ENCODE assay signal across 8 cellular contexts in the genomic region with DNA sequence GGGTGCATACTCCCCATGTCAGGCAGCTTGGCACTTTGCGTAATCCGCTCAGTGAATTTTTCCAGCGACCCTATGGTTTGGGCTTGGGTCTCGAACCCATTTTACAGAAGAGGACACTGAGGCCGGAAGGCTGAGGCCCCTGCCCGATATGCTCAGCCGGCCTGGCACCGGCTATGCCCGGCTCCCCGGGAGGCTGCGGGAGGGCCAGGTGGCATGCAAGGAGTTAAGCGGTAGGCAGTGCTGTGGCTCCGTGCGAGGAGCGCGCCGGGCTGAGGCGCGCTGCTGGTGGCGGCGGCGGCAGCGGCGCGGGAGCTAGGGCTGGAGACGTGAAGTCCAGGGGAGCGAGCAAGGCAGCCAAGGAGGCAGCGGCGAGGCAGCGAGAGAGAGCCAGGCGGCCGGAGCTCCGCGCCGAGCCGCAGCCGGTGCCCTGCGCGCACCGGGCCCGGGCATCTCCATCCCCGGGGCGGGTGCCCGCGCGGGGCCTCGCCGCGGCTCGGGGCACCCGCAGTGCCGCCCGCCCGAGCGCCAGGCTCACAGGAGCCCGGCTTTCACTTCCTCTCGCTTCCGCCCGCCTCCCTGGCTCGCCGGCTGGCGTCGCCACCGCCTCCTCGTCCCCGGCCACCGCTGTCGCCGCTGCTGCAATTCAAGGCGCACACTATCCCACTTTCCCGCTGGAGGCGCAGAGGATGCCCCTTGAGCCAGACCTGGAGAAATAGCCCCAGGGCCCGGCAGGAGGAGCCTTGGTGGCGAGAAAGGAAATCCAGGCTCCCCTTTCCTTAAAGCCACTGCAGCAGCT.
DNase-seq lines count a peak whose midpoint lies in the region; ATAC-seq and TF ChIP-seq lines count a peak whose summit lies in the region.

TSS of gene WSCD2 (plus strand) at position 272 of the 796 bp plus-strand sequence. CDS start 66,545 bp downstream, outside the sequence.

- H3K4me3 ChIP-seq in astrocyte of the cerebellum (ENCODE audit: low read depth, low read length): no peak within 1 kb of the TSS
- peak within 1 kb of the TSS; percentile 31; the same call in 1 of the 2 replicates for H3K4me3 ChIP-seq in iPS DF 6.9 (ENCODE audit: low read length)
- peak within 1 kb of the TSS; percentile 45 for H3K4me3 ChIP-seq in rectal smooth muscle tissue (ENCODE audit: low read length)

- no peak within 1 kb of the TSS for H3K9ac ChIP-seq in rectal smooth muscle tissue (ENCODE audit: low read length)

- H3K27me3 ChIP-seq in iPS DF 6.9 (ENCODE audit: control insufficient read depth, insufficient read depth, low read length): no peaks in the 10 kb centered on the region; the same call in 1 of the 2 replicates
- H3K27me3 ChIP-seq in rectal smooth muscle tissue (ENCODE audit: control insufficient read depth, insufficient read depth, low read length): no peaks in the 10 kb centered on the region

- in situ Hi-C loops in astrocyte of the cerebellum (cut with HindIII; ENCODE audit: low sequenced_read_pairs): no loop called here

- peak; percentile 3 for TF ChIP-seq CTCF in astrocyte of the cerebellum (IDR thresholded peaks at IDR 0.05; ENCODE audit: low read depth, low read length, missing control alignments)

- H3K27ac ChIP-seq in iPS DF 6.9 (ENCODE audit: low read length): no peak within 1 kb of the TSS
- peak within 1 kb of the TSS; percentile 38 for H3K27ac ChIP-seq in rectal smooth muscle tissue (ENCODE audit: low read depth, low read length)

- DNase-seq in ELR (ENCODE audit: low read depth) (peak; percentile 9), NCI-H2171 (lab: John Stamatoyannopoulos, UW) (peak; percentile 80), astrocyte of the cerebellum (ENCODE audit: low read depth) (no peak), iPS DF 6.9 (ENCODE audit: low read depth, low spot score) (peak; percentile 66), AML-193 (lab: John Stamatoyannopoulos, UW) (no peak), epidermal melanocyte (ENCODE audit: insufficient read length, low spot score) (no peak)

- H3K4me1 ChIP-seq in iPS DF 6.9 (ENCODE audit: control insufficient read depth, insufficient read depth, low read length) (no peaks in the 10 kb centered on the region; the same call in 1 of the 2 replicates), rectal smooth muscle tissue (ENCODE audit: control insufficient read depth, insufficient read depth, low read length) (peaks cover 17% of the 10 kb centered on the region)

- WGBS in iPS DF 6.9 (ENCODE audit: insufficient coverage, insufficient read length): no CpG with 5 or more reads among the region's 74 CpGs

- no peaks in the 10 kb centered on the region for H3K9me3 ChIP-seq in iPS DF 6.9 (ENCODE audit: control insufficient read depth, insufficient read depth, low read length)

- no peak for ATAC-seq in HG03460 (IDR thresholded peaks at IDR 0.05; ENCODE audit: unreplicated experiment)

- no peaks in the 10 kb centered on the region for H3K36me3 ChIP-seq in iPS DF 6.9 (ENCODE audit: control insufficient read depth, insufficient read depth, low read length)
- H3K36me3 ChIP-seq in rectal smooth muscle tissue (ENCODE audit: control insufficient read depth, insufficient read depth, low read length): no peaks in the 10 kb centered on the region

Comparison
In these comparisons a context has a peak if more than half of its experiments do, and no peak if none do; other contexts are left out.
1. DNase-seq: peak in ELR (single experiment), NCI-H2171 (single experiment) and iPS DF 6.9 (single experiment); none in astrocyte of the cerebellum (single experiment), AML-193 (0 of 2) and epidermal melanocyte (single experiment).